Comparison of ENCODE assay signal across 1 cellular context in genomic region chr7:50449881-50450690, GRCh38.
TF ChIP-seq lines count a peak whose summit lies in the region.

Gene FIGNL1 (minus strand): TSS chr7:50450350. CDS start chr7:50447287, 3,063 bp downstream.

TF ChIP-seq in HepG2, 621 proteins besides CTCF, POLR2A, EP300 and RAD21 (continued from another document and continues in another):
- no peak for TF ChIP-seq ZNF646 (CRISPR knock-in tag; IDR thresholded peaks at IDR 0.05)
- TF ChIP-seq MXI1 (IDR thresholded peaks at IDR 0.05; ENCODE audit: borderline replicate concordance, low read depth, low read length): peak; percentile 46; the same call in 1 of the 3 replicates
- TF ChIP-seq SOX13 (IDR thresholded peaks at IDR 0.05): no peak
- peak in 1 of 2 experiments; percentile 37; a peak in 1 of 4 replicates for TF ChIP-seq SOX13 (CRISPR knock-in tag; conservative IDR thresholded peaks at IDR 0.05 in 1 of 2, IDR thresholded peaks at IDR 0.05 in 1 of 2)
- no peak for TF ChIP-seq PCBP1 (IDR thresholded peaks at IDR 0.05; ENCODE audit: borderline replicate concordance, low read depth, low read length)
- no peak; the same call in 1 of the 2 replicates for TF ChIP-seq AKAP8 (CRISPR knock-in tag; IDR thresholded peaks at IDR 0.05)
- TF ChIP-seq TERF1 (CRISPR knock-in tag; IDR thresholded peaks at IDR 0.05): 0 out of 2 replicates have a peak, but pooled peaks have one; percentile 69
- no peak for TF ChIP-seq FOXA1 (IDR thresholded peaks at IDR 0.05)
- peak; percentile 46 for TF ChIP-seq FOXA1 (CRISPR knock-in tag; IDR thresholded peaks at IDR 0.05)
- TF ChIP-seq MNT (IDR thresholded peaks at IDR 0.05): no peak
- TF ChIP-seq SP1 (IDR thresholded peaks at IDR 0.05): no peak
- TF ChIP-seq SP1 (CRISPR knock-in tag; IDR thresholded peaks at IDR 0.05): peak; percentile 65
- TF ChIP-seq SRF (IDR thresholded peaks at IDR 0.05; ENCODE audit: low read depth, low read length): no peak
- TF ChIP-seq SIN3A (IDR thresholded peaks at IDR 0.05; ENCODE audit: borderline replicate concordance, low read depth, low read length): no peak; the same call in 1 of the 2 replicates
- no peak; the same call in 1 of the 2 replicates for TF ChIP-seq NFYC (CRISPR knock-in tag; IDR thresholded peaks at IDR 0.05)
- TF ChIP-seq CHD2 (IDR thresholded peaks at IDR 0.05; ENCODE audit: low read depth, low read length): no peak
- no peak for TF ChIP-seq CHCHD3 (CRISPR knock-in tag; IDR thresholded peaks at IDR 0.05)
- TF ChIP-seq TARDBP (CRISPR knock-in tag; IDR thresholded peaks at IDR 0.05): peak; percentile 50; the same call in 1 of the 2 replicates
- TF ChIP-seq IKZF4 (CRISPR knock-in tag; IDR thresholded peaks at IDR 0.05; ENCODE audit: borderline replicate concordance, low read depth, not compliant biosample characterization): peak; percentile 92
- no peak for TF ChIP-seq NR2F6 (IDR thresholded peaks at IDR 0.05)
- 0 out of 2 replicates have a peak, but pooled peaks have one; percentile 38 for TF ChIP-seq NR2F6 (CRISPR knock-in tag; IDR thresholded peaks at IDR 0.05)
- no peak for TF ChIP-seq KLF11 (CRISPR knock-in tag; IDR thresholded peaks at IDR 0.05)
- TF ChIP-seq BORCS8-MEF2B (CRISPR knock-in tag; IDR thresholded peaks at IDR 0.05): peak; percentile 97
- no peak for TF ChIP-seq ZSCAN12 (CRISPR knock-in tag; IDR thresholded peaks at IDR 0.05)
- TF ChIP-seq ZNF451 (CRISPR knock-in tag; IDR thresholded peaks at IDR 0.05): peak; percentile 81
- peak; percentile 41; the same call in 1 of the 2 replicates for TF ChIP-seq ZBTB7B (CRISPR knock-in tag; IDR thresholded peaks at IDR 0.05)
- TF ChIP-seq NPAS2 (CRISPR knock-in tag; IDR thresholded peaks at IDR 0.05; ENCODE audit: borderline replicate concordance): no peak
- TF ChIP-seq ARNTL (CRISPR knock-in tag; IDR thresholded peaks at IDR 0.05): no peak
- no peak for TF ChIP-seq THYN1 (CRISPR knock-in tag; IDR thresholded peaks at IDR 0.05; ENCODE audit: borderline replicate concordance, low read depth)
- TF ChIP-seq UBTF (CRISPR knock-in tag; IDR thresholded peaks at IDR 0.05): peak; percentile 63; the same call in 1 of the 2 replicates
- no peak; the same call in 1 of the 2 replicates for TF ChIP-seq SIX4 (CRISPR knock-in tag; IDR thresholded peaks at IDR 0.05)
- no peak for TF ChIP-seq ZNF577 (CRISPR knock-in tag; IDR thresholded peaks at IDR 0.05; ENCODE audit: borderline replicate concordance, low read depth)
- TF ChIP-seq TSC22D2 (CRISPR knock-in tag; IDR thresholded peaks at IDR 0.05; ENCODE audit: borderline replicate concordance): 0 out of 2 replicates have a peak, but pooled peaks have one; percentile 43
- peak; percentile 80 for TF ChIP-seq CENPT (CRISPR knock-in tag; IDR thresholded peaks at IDR 0.05; ENCODE audit: low read depth)
- peak; percentile 38; the same call in 1 of the 2 replicates for TF ChIP-seq ZNF772 (CRISPR knock-in tag; IDR thresholded peaks at IDR 0.05)
- TF ChIP-seq ZFP37 (CRISPR knock-in tag; IDR thresholded peaks at IDR 0.05; ENCODE audit: borderline replicate concordance): 0 out of 2 replicates have a peak, but pooled peaks have one; percentile 12
- peak; percentile 79; the same call in 1 of the 2 replicates for TF ChIP-seq CREBL2 (CRISPR knock-in tag; IDR thresholded peaks at IDR 0.05; ENCODE audit: borderline replicate concordance)
- TF ChIP-seq PHF21A (CRISPR knock-in tag; IDR thresholded peaks at IDR 0.05): peak; percentile 32; the same call in 1 of the 2 replicates
- 0 out of 2 replicates have a peak, but pooled peaks have one; percentile 55 for TF ChIP-seq IRF2 (CRISPR knock-in tag; IDR thresholded peaks at IDR 0.05)
- TF ChIP-seq ESRRA (CRISPR knock-in tag; IDR thresholded peaks at IDR 0.05; ENCODE audit: low read depth): no peak
- TF ChIP-seq ETV6 (CRISPR knock-in tag; conservative IDR thresholded peaks at IDR 0.05): no peak; the same call in 1 of the 2 replicates
- TF ChIP-seq NR2F1 (CRISPR knock-in tag; IDR thresholded peaks at IDR 0.05): no peak
- TF ChIP-seq ZNF749 (CRISPR knock-in tag; IDR thresholded peaks at IDR 0.05; ENCODE audit: borderline replicate concordance): peak; percentile 80; the same call in 1 of the 2 replicates
- TF ChIP-seq ZBTB34 (CRISPR knock-in tag; IDR thresholded peaks at IDR 0.05): no peak
- TF ChIP-seq ZNF747 (CRISPR knock-in tag; IDR thresholded peaks at IDR 0.05; ENCODE audit: borderline replicate concordance): no peak
- TF ChIP-seq ARID3A (IDR thresholded peaks at IDR 0.05; ENCODE audit: low read depth, low read length): no peak
- no peak; the same call in 1 of the 2 replicates for TF ChIP-seq ZBTB7A (CRISPR knock-in tag; IDR thresholded peaks at IDR 0.05)
- TF ChIP-seq ZNF883 (CRISPR knock-in tag; IDR thresholded peaks at IDR 0.05; ENCODE audit: not compliant biosample characterization): peak; percentile 98
- no peak for TF ChIP-seq CEBPB (IDR thresholded peaks at IDR 0.05; ENCODE audit: borderline replicate concordance, low read depth, low read length)
- peak; percentile 77 for TF ChIP-seq TAF1 (CRISPR knock-in tag; IDR thresholded peaks at IDR 0.05)
- no peak for TF ChIP-seq HNF4A (CRISPR knock-in tag; IDR thresholded peaks at IDR 0.05)
- no peak for TF ChIP-seq MBNL3 (CRISPR knock-in tag; conservative IDR thresholded peaks at IDR 0.05)
- TF ChIP-seq RNF219 (CRISPR knock-in tag; IDR thresholded peaks at IDR 0.05): no peak
